17 cellular contexts compared by ENCODE assay signal in genomic region chr3:128554100-128554464, GRCh38.
A peak's percentile ranks its signal among the peaks of the same experiment; 100 is the strongest.
DNase-seq lines count a peak whose midpoint lies in the region; ATAC-seq, FAIRE-seq and TF ChIP-seq lines count a peak whose summit lies in the region.
"Had no signal": no experiment of that assay in that cellular context is flagged by ENCODE, and none has a peak within 500 bp of the region (broad histone marks: within the 10 kb centered on the region; RNA-seq: fewer than 3 reads in every experiment).

No MANE protein-coding gene starts in this region.

- H3K4me1 ChIP-seq in HepG2 (ENCODE audit: insufficient read depth, low read length): peaks cover 21% of the 10 kb centered on the region
- H3K4me1 ChIP-seq in right lobe of liver: no peaks in the 10 kb centered on the region
- peaks cover 25 to 41% of the 10 kb centered on the region in 2 experiments for H3K4me1 ChIP-seq in K562 (replicated peaks in 1 of 2; ENCODE audit: control insufficient read depth in 2 of 2, insufficient read depth in 2 of 2, low read length in 2 of 2)
- H3K4me1 ChIP-seq in smooth muscle cell (ENCODE audit: low read depth): peaks cover 6% of the 10 kb centered on the region

- CTCF ChIA-PET in HepG2 (lab: Yijun Ruan, JAX; ENCODE audit: low intra/inter-chr PET ratio, low total read pairs) (no interaction called here), K562 (lab: Yijun Ruan, JAX; ENCODE audit: low intra/inter-chr PET ratio) (no interaction called here)

- TF ChIP-seq EP300 in HepG2 (IDR thresholded peaks at IDR 0.05; ENCODE audit: low read depth in 2 of 2, low read length in 2 of 2) (no peak), HepG2 (CRISPR knock-in tag; IDR thresholded peaks at IDR 0.05; ENCODE audit: borderline replicate concordance) (no peak), K562 (IDR thresholded peaks at IDR 0.05; ENCODE audit: low read length) (no peak)

- H2AFZ ChIP-seq in HepG2 (ENCODE audit: low read length): no peak overlapping the region
- peak overlapping the region; percentile 77; the same call in 1 of the 2 replicates for H2AFZ ChIP-seq in K562 (ENCODE audit: low read depth, low read length)
- no peak overlapping the region for H2AFZ ChIP-seq in smooth muscle cell (ENCODE audit: low read depth)

- TF ChIP-seq CTCF in HepG2 (CRISPR knock-in tag; IDR thresholded peaks at IDR 0.05) (no peak), right lobe of liver (IDR thresholded peaks at IDR 0.05) (no peak), K562 (IDR thresholded peaks at IDR 0.05 in 2 of 3, conservative IDR thresholded peaks at IDR 0.05 in 1 of 3; ENCODE audit: insufficient read depth in 2 of 3, low read depth in 1 of 3, low read length in 3 of 3) (peak in 2 of 3 experiments; percentile 12 to 26; a peak in 2 of 6 replicates), kidney epithelial cell (IDR thresholded peaks at IDR 0.05; ENCODE audit: insufficient read depth, low read length, poor library complexity, severe bottlenecking) (peak; percentile 21), smooth muscle cell (IDR thresholded peaks at IDR 0.05; ENCODE audit: borderline replicate concordance, insufficient read depth, poor library complexity, severe bottlenecking) (no peak)

- H3K9me3 ChIP-seq in HepG2 (ENCODE audit: low read length): no peaks in the 10 kb centered on the region
- H3K9me3 ChIP-seq in right lobe of liver: no peaks in the 10 kb centered on the region
- H3K9me3 ChIP-seq in K562 (replicated peaks; ENCODE audit: control insufficient read depth, insufficient read depth, low read depth, low read length): no peaks in the 10 kb centered on the region
- no peaks in the 10 kb centered on the region for H3K9me3 ChIP-seq in smooth muscle cell (replicated peaks; ENCODE audit: low read depth)
- H3K9me3 ChIP-seq: tibial nerve had no signal

- no peak overlapping the region for H3K9ac ChIP-seq in HepG2 (ENCODE audit: insufficient read depth, low read depth, low read length)
- H3K9ac ChIP-seq in K562 (ENCODE audit: insufficient read depth in 1 of 2, low read depth in 2 of 2, low read length in 2 of 2): no peak overlapping the region
- H3K9ac ChIP-seq in smooth muscle cell (ENCODE audit: low read depth): no peak overlapping the region

- DNase-seq in HepG2 (ENCODE audit: low spot score): peak; percentile 19
- no peak for DNase-seq in right lobe of liver
- peak in 3 of 4 experiments; percentile 19 to 54 (median 35) for DNase-seq in K562 (ENCODE audit: extremely low read depth in 1 of 4, low spot score in 3 of 4)
- DNase-seq in kidney epithelial cell (ENCODE audit: low read depth): peak; percentile 42
- no peak for DNase-seq in cortex of kidney (lab: John Stamatoyannopoulos, UW)
- DNase-seq in smooth muscle cell (lab: John Stamatoyannopoulos, UW; ENCODE audit: unreplicated experiment): no peak
- DNase-seq in activated T-helper 1 cell treated with anti-CD3 and anti-CD28 coated beads, Interleukin-12 subunit alpha, Interleukin-12 subunit beta, Interleukin-2, Interleukin-4 antibody, amounts not matched to agents 30 ng/mL and 10 ng/mL and 1 ng/mL, durations not matched to agents 14 hours and 24 hours and 36 hours (ENCODE audit: low spot score): no peak
- DNase-seq in NCI-H2227 treated with DMSO at 0.1 percent for 48 hours (lab: John Stamatoyannopoulos, UW): no peak
- DNase-seq: activated naive CD8-positive, alpha-beta T cell treated with anti-CD3 and anti-CD28 coated beads for 36 hours; glutamatergic neuron; left colon; NCI-H1417; NCI-H526 treated with DMSO at 0.1 percent for 48 hours; SIG-M5 had no signal

- peaks cover 2% of the 10 kb centered on the region for H3K36me3 Mint-ChIP-seq in activated T-helper 1 cell treated with anti-CD3 and anti-CD28 coated beads, Interleukin-12 subunit alpha, Interleukin-12 subunit beta, Interleukin-2, Interleukin-4 antibody, amounts not matched to agents 30 ng/mL and 10 ng/mL and 1 ng/mL, durations not matched to agents 14 hours and 24 hours and 36 hours (ENCODE audit: low read depth)
- H3K36me3 Mint-ChIP-seq: activated naive CD8-positive, alpha-beta T cell treated with anti-CD3 and anti-CD28 coated beads for 36 hours had no signal

- TF ChIP-seq POLR2A in HepG2 (IDR thresholded peaks at IDR 0.05; ENCODE audit: insufficient read depth in 1 of 2, low read depth in 2 of 2, low read length in 2 of 2) (no peak), right lobe of liver (IDR thresholded peaks at IDR 0.05) (no peak), K562 (conservative IDR thresholded peaks at IDR 0.05) (no peak)

- ATAC-seq in HepG2: peak; percentile 71
- no peak for ATAC-seq in right lobe of liver
- ATAC-seq in K562: peak; percentile 59
- ATAC-seq: GM12878, left colon had no signal

- in situ Hi-C loops in HepG2 (cut with HindIII; ENCODE audit: extremely low pct_ligation_motif_present, low pct_unique_long_range_greater_than_20kb): no loop called here
- in situ Hi-C loops in K562 (cut with MboI): no loop called here

- no peaks in the 10 kb centered on the region for H3K36me3 ChIP-seq in HepG2 (replicated peaks in 1 of 2; ENCODE audit: control insufficient read depth in 1 of 2, insufficient read depth in 2 of 2, low read length in 2 of 2)
- no peaks in the 10 kb centered on the region for H3K36me3 ChIP-seq in right lobe of liver
- no peaks in the 10 kb centered on the region for H3K36me3 ChIP-seq in K562 (ENCODE audit: control insufficient read depth, insufficient read depth, low read length)
- H3K36me3 ChIP-seq in kidney epithelial cell (ENCODE audit: control insufficient read depth, insufficient read depth, low read length): no peaks in the 10 kb centered on the region
- no peaks in the 10 kb centered on the region for H3K36me3 ChIP-seq in smooth muscle cell (ENCODE audit: low read depth)
- H3K36me3 ChIP-seq: tibial nerve had no signal

- H3K4me3 Mint-ChIP-seq in activated T-helper 1 cell treated with anti-CD3 and anti-CD28 coated beads, Interleukin-12 subunit alpha, Interleukin-12 subunit beta, Interleukin-2, Interleukin-4 antibody, amounts not matched to agents 30 ng/mL and 10 ng/mL and 1 ng/mL, durations not matched to agents 14 hours and 24 hours and 36 hours: no peak overlapping the region
- H3K4me3 Mint-ChIP-seq: activated naive CD8-positive, alpha-beta T cell treated with anti-CD3 and anti-CD28 coated beads for 36 hours; neural crest cell had no signal

- H3K27me3 ChIP-seq in HepG2 (ENCODE audit: control insufficient read depth in 1 of 2, insufficient read depth in 2 of 2, low read length in 2 of 2) (peaks cover 10 to 66% of the 10 kb centered on the region in 2 experiments), right lobe of liver (no peaks in the 10 kb centered on the region), K562 (ENCODE audit: control insufficient read depth in 2 of 2, insufficient read depth in 2 of 2, low read length in 2 of 2) (no peaks in the 10 kb centered on the region), kidney epithelial cell (ENCODE audit: control insufficient read depth, insufficient read depth, low read length) (peaks cover 3% of the 10 kb centered on the region), smooth muscle cell (ENCODE audit: low read depth) (no peaks in the 10 kb centered on the region)

- POLR2A ChIA-PET in HepG2 (lab: Yijun Ruan, JAX): no interaction called here
- POLR2A ChIA-PET in K562 (lab: Yijun Ruan, JAX): interaction anchor here (0.6 to 0.9 kb wide), 4 partner anchors 19 to 247 kb away, joined by 3 to 4 read pairs (median 3); no protein-coding TSS in a partner anchor

- no peaks in the 10 kb centered on the region for H3K79me2 ChIP-seq in HepG2 (ENCODE audit: insufficient read depth, low read length)
- H3K79me2 ChIP-seq in K562 (ENCODE audit: control insufficient read depth, insufficient read depth, low read length): no peaks in the 10 kb centered on the region
- no peaks in the 10 kb centered on the region for H3K79me2 ChIP-seq in smooth muscle cell (ENCODE audit: low read depth)

- 0% methylated on average over 1 of the region's 4 CpGs for WGBS in HepG2 (ENCODE audit: low lambda C conversion rate)
- no CpG with 5 or more reads among the region's 4 CpGs for WGBS in right lobe of liver (ENCODE audit: insufficient coverage, low coverage, low lambda C conversion rate, missing lambda C conversion rate)
- 36% methylated on average over 4 of the region's 4 CpGs for WGBS in K562 (ENCODE audit: insufficient coverage, low coverage, missing lambda C conversion rate)
- 63% methylated on average over 4 of the region's 4 CpGs for WGBS in smooth muscle cell (ENCODE audit: low lambda C conversion rate)

- no peaks in the 10 kb centered on the region for H4K20me1 ChIP-seq in HepG2 (ENCODE audit: insufficient read depth, low read length)
- H4K20me1 ChIP-seq in K562 (replicated peaks; ENCODE audit: control insufficient read depth, insufficient read depth, low read length): no peaks in the 10 kb centered on the region
- H4K20me1 ChIP-seq in smooth muscle cell (ENCODE audit: low read depth): no peaks in the 10 kb centered on the region

- H3K4me2 ChIP-seq in HepG2 (ENCODE audit: low read depth, low read length) (no peak overlapping the region), K562 (ENCODE audit: insufficient read depth, low read length) (no peak overlapping the region), smooth muscle cell (no peak overlapping the region)

- no peak overlapping the region for H3K27ac ChIP-seq in HepG2 (ENCODE audit: extremely low read length, insufficient read depth, low read length)
- no peak overlapping the region for H3K27ac ChIP-seq in right lobe of liver
- peak overlapping the region; percentile 61; the same call in 1 of the 3 replicates for H3K27ac ChIP-seq in K562 (ENCODE audit: extremely low read depth, low read depth, low read length)
- H3K27ac ChIP-seq in smooth muscle cell (ENCODE audit: low read depth): no peak overlapping the region

- H3K4me1 Mint-ChIP-seq in activated T-helper 1 cell treated with anti-CD3 and anti-CD28 coated beads, Interleukin-12 subunit alpha, Interleukin-12 subunit beta, Interleukin-2, Interleukin-4 antibody, amounts not matched to agents 30 ng/mL and 10 ng/mL and 1 ng/mL, durations not matched to agents 14 hours and 24 hours and 36 hours (ENCODE audit: low read depth): no peaks in the 10 kb centered on the region

- FAIRE-seq in HepG2 (lab: Jason Lieb, UNC): no peak
- no peak for FAIRE-seq in K562 (lab: Jason Lieb, UNC)
- FAIRE-seq: GM12878 had no signal

- no peaks in the 10 kb centered on the region for H3K9me3 Mint-ChIP-seq in activated T-helper 1 cell treated with anti-CD3 and anti-CD28 coated beads, Interleukin-12 subunit alpha, Interleukin-12 subunit beta, Interleukin-2, Interleukin-4 antibody, amounts not matched to agents 30 ng/mL and 10 ng/mL and 1 ng/mL, durations not matched to agents 14 hours and 24 hours and 36 hours
- H3K9me3 Mint-ChIP-seq: activated naive CD8-positive, alpha-beta T cell treated with anti-CD3 and anti-CD28 coated beads for 36 hours; neural crest cell had no signal

- intact Hi-C loops in HepG2 (cut with micrococcal nuclease; ENCODE audit: unreplicated experiment): no loop called here
- intact Hi-C loops in right lobe of liver (cut with DNase I): no loop called here
- intact Hi-C loops in K562 (cut with micrococcal nuclease): no loop called here
- intact Hi-C loops in activated T-helper 1 cell treated with anti-CD3 and anti-CD28 coated beads, Interleukin-12 subunit alpha, Interleukin-12 subunit beta, Interleukin-2, Interleukin-4 antibody, amounts not matched to agents 30 ng/mL and 10 ng/mL and 1 ng/mL, durations not matched to agents 14 hours and 24 hours and 36 hours (cut with micrococcal nuclease): no loop called here

- TF ChIP-seq RAD21 in HepG2 (CRISPR knock-in tag; IDR thresholded peaks at IDR 0.05) (no peak), K562 (CRISPR knock-in tag; conservative IDR thresholded peaks at IDR 0.05 in 1 of 2, IDR thresholded peaks at IDR 0.05 in 1 of 2) (no peak)

- no peaks in the 10 kb centered on the region for H3F3A ChIP-seq in smooth muscle cell (ENCODE audit: low read depth)

- no TSS peak for BruUV-seq in HepG2 (replicated peaks; lab: Mats Ljungman, UMichigan)
- BruUV-seq in K562 (replicated peaks; lab: Mats Ljungman, UMichigan): no TSS peak

- no peaks in the 10 kb centered on the region for H3K9me1 ChIP-seq in K562 (ENCODE audit: control insufficient read depth, insufficient read depth, low read length)

- H3K4me3 ChIP-seq in HepG2 (replicated peaks in 1 of 3; ENCODE audit: insufficient read depth in 1 of 3, low read depth in 2 of 3, low read length in 3 of 3): no peak overlapping the region
- no peak overlapping the region for H3K4me3 ChIP-seq in right lobe of liver
- H3K4me3 ChIP-seq in K562: no peak overlapping the region
- no peak overlapping the region for H3K4me3 ChIP-seq in kidney epithelial cell (ENCODE audit: low read depth, low read length)
- H3K4me3 ChIP-seq in smooth muscle cell: no peak overlapping the region
- H3K4me3 ChIP-seq: GM12878, tibial nerve had no signal

- H3K27me3 Mint-ChIP-seq in activated T-helper 1 cell treated with anti-CD3 and anti-CD28 coated beads, Interleukin-12 subunit alpha, Interleukin-12 subunit beta, Interleukin-2, Interleukin-4 antibody, amounts not matched to agents 30 ng/mL and 10 ng/mL and 1 ng/mL, durations not matched to agents 14 hours and 24 hours and 36 hours (ENCODE audit: insufficient read depth): peaks cover 48% of the 10 kb centered on the region

- H3K27ac Mint-ChIP-seq in activated T-helper 1 cell treated with anti-CD3 and anti-CD28 coated beads, Interleukin-12 subunit alpha, Interleukin-12 subunit beta, Interleukin-2, Interleukin-4 antibody, amounts not matched to agents 30 ng/mL and 10 ng/mL and 1 ng/mL, durations not matched to agents 14 hours and 24 hours and 36 hours: no peak overlapping the region
- H3K27ac Mint-ChIP-seq: activated naive CD8-positive, alpha-beta T cell treated with anti-CD3 and anti-CD28 coated beads for 36 hours had no signal

Comparison
In these comparisons a context has a peak if more than half of its experiments do, and no peak if none do; other contexts are left out.
1. ATAC-seq: peak in HepG2 (single experiment) and K562 (single experiment); none in right lobe of liver (0 of 4).
2. DNase-seq: peak in HepG2 (single experiment), K562 (3 of 4) and kidney epithelial cell (single experiment); none in right lobe of liver (0 of 3), cortex of kidney (single experiment), smooth muscle cell (single experiment), activated T-helper 1 cell treated with anti-CD3 and anti-CD28 coated beads, Interleukin-12 subunit alpha, Interleukin-12 subunit beta, Interleukin-2, Interleukin-4 antibody, amounts not matched to agents 30 ng/mL and 10 ng/mL and 1 ng/mL, durations not matched to agents 14 hours and 24 hours and 36 hours (single experiment) and NCI-H2227 treated with DMSO at 0.1 percent for 48 hours (single experiment).
3. CTCF ChIP-seq: peak in K562 (2 of 3) and kidney epithelial cell (single experiment); none in HepG2 (single experiment), right lobe of liver (0 of 4) and smooth muscle cell (single experiment).
4. Of the 241 proteins assayed by ChIP-seq in both HepG2 and K562: peak only in HepG2: none; only in K562: CTCF, FOSL1, NFIC, ZBTB33 and ZBTB7A; in both: none; in neither: 234; mixed calls (peak in some experiments, not most) for 2.